9 cellular contexts compared by ENCODE assay signal in genomic region chr14:100076630-100077029, GRCh38. TPM values are rescaled to one million over a fixed set of nuclear protein-coding genes. Genes with fewer than 3 reads are reported as not detected.
A peak's percentile ranks its signal among the peaks of the same experiment; 100 is the strongest.
DNase-seq lines count a peak whose midpoint lies in the region; ATAC-seq and TF ChIP-seq lines count a peak whose summit lies in the region.
"Had no signal": no experiment of that assay in that cellular context is flagged by ENCODE, and none has a peak within 500 bp of the region (broad histone marks: within the 10 kb centered on the region; RNA-seq: fewer than 3 reads in every experiment).

No MANE protein-coding gene starts in this region.

- no peaks in the 10 kb centered on the region for H3K9me3 ChIP-seq in CD4-positive, alpha-beta memory T cell (ENCODE audit: control insufficient read depth in 1 of 2, low read length in 2 of 2)

- H3K27ac ChIP-seq in CD4-positive, alpha-beta memory T cell (ENCODE audit: low read depth, low read length): peak overlapping the region; percentile 81
- H3K27ac ChIP-seq: foreskin keratinocyte had no signal

- peaks cover 29% of the 10 kb centered on the region for H3K36me3 ChIP-seq in CD4-positive, alpha-beta memory T cell (ENCODE audit: insufficient read depth, low read length)

- no peaks in the 10 kb centered on the region for H3K27me3 Mint-ChIP-seq in CD4-positive, alpha-beta memory T cell
- no peaks in the 10 kb centered on the region for H3K27me3 Mint-ChIP-seq in progenitor cell of endocrine pancreas

- peak overlapping the region; percentile 61 to 89 (median 87) for H3K4me3 Mint-ChIP-seq in CD4-positive, alpha-beta memory T cell
- H3K4me3 Mint-ChIP-seq in progenitor cell of endocrine pancreas (ENCODE audit: low read depth): no peak overlapping the region

- H3K4me3 ChIP-seq in CD4-positive, alpha-beta memory T cell (ENCODE audit: low read length in 2 of 2): peak overlapping the region in 1 of 2 donors; percentile 15

- no peak for DNase-seq in CD4-positive, alpha-beta memory T cell
- DNase-seq in NOMO-1 treated with dmso at 0.1 percent for 144 hours (lab: John Stamatoyannopoulos, UW; ENCODE audit: unreplicated experiment): peak; percentile 44
- peak; percentile 23 to 30 for DNase-seq in erythroblast (lab: John Stamatoyannopoulos, UW)
- no peak for DNase-seq in progenitor cell of endocrine pancreas (ENCODE audit: low spot score, unreplicated experiment)
- no peak for DNase-seq in DMS153 (lab: John Stamatoyannopoulos, UW)
- DNase-seq in NCI-H1930 (lab: John Stamatoyannopoulos, UW): no peak
- no peak for DNase-seq in medulla oblongata (ENCODE audit: extremely low spot score)

- POLR2A ChIA-PET in CD4-positive, alpha-beta memory T cell (lab: Charles Lee; ENCODE audit: partially characterized antibody): interaction anchor here (0.6 to 22.7 kb wide), 8 partner anchors 8 to 146 kb away, joined by 3 to 1011 read pairs (median 4); partner anchors contain the start of gene EVL

- intact Hi-C loops in CD4-positive, alpha-beta memory T cell (cut with micrococcal nuclease): loop anchor here (1.0 kb wide), 1 partner anchor 32 kb away; no protein-coding TSS in a partner anchor

- H3K9me3 Mint-ChIP-seq in CD4-positive, alpha-beta memory T cell: peaks cover 0 to under 1% (median 0%) of the 10 kb centered on the region in 8 donors
- no peaks in the 10 kb centered on the region for H3K9me3 Mint-ChIP-seq in progenitor cell of endocrine pancreas (ENCODE audit: low read depth)

- no peak for TF ChIP-seq CTCF in progenitor cell of endocrine pancreas (IDR thresholded peaks at IDR 0.05; ENCODE audit: unreplicated experiment)

- no peak for TF ChIP-seq POLR2A in erythroblast (IDR thresholded peaks at IDR 0.05; ENCODE audit: low read length)

- peaks cover 100% of the 10 kb centered on the region for H3K4me1 ChIP-seq in CD4-positive, alpha-beta memory T cell (ENCODE audit: insufficient read depth, low read length)
- H3K4me1 ChIP-seq: foreskin keratinocyte had no signal

- CTCF ChIA-PET in CD4-positive, alpha-beta memory T cell (lab: Charles Lee; ENCODE audit: partially characterized antibody): interaction anchor here (0.8 to 49.4 kb wide), 4 partner anchors 1 to 20 kb away, joined by 4 to 1350 read pairs (median 677); partner anchors contain the start of gene EVL

- no peaks in the 10 kb centered on the region for H3K27me3 ChIP-seq in CD4-positive, alpha-beta memory T cell (ENCODE audit: insufficient read depth, low read length)
- H3K27me3 ChIP-seq: foreskin keratinocyte had no signal

- peak overlapping the region; percentile 91 to 99 (median 95) for H3K27ac Mint-ChIP-seq in CD4-positive, alpha-beta memory T cell
- H3K27ac Mint-ChIP-seq in progenitor cell of endocrine pancreas: peak overlapping the region; percentile 56

- peaks cover 62 to 80% of the 10 kb centered on the region in 2 donors for H3K36me3 Mint-ChIP-seq in CD4-positive, alpha-beta memory T cell
- H3K36me3 Mint-ChIP-seq in progenitor cell of endocrine pancreas (ENCODE audit: insufficient read depth): no peaks in the 10 kb centered on the region

- H3K4me1 Mint-ChIP-seq in CD4-positive, alpha-beta memory T cell: peaks cover 78 to 100% (median 91%) of the 10 kb centered on the region in 4 donors
- no peaks in the 10 kb centered on the region for H3K4me1 Mint-ChIP-seq in progenitor cell of endocrine pancreas (ENCODE audit: low read depth)

- ATAC-seq in HG02973 (IDR thresholded peaks at IDR 0.05; ENCODE audit: unreplicated experiment): no peak

RNA-seq across cellular contexts. Expression of gene EVL, which starts 11.4 kb away (rescaled TPM):
- 1,000 to 10,000 TPM; 1,287 to 1,352 TPM for total RNA-seq in CD4-positive, alpha-beta memory T cell
- 100 to 1,000 TPM in 1 of 2 donors, 10 to 100 TPM in 1; 81.8 to 147 TPM for polyA plus RNA-seq in CD4-positive, alpha-beta memory T cell
- 207 and 216 TPM in 2 replicates for total RNA-seq in progenitor cell of endocrine pancreas

Comparison
In these comparisons a context has a peak if more than half of its experiments do, and no peak if none do; other contexts are left out.
1. DNase-seq: peak in NOMO-1 treated with dmso at 0.1 percent for 144 hours (single experiment) and erythroblast (2 of 2); none in CD4-positive, alpha-beta memory T cell (0 of 5), progenitor cell of endocrine pancreas (single experiment), DMS153 (single experiment), NCI-H1930 (0 of 2) and medulla oblongata (single experiment).